In genomic region chr4:94175553-94176260, GRCh38 we compare ENCODE assay signal across 15 cellular contexts. TPM values are rescaled to one million over a fixed set of nuclear protein-coding genes. Genes with fewer than 3 reads are reported as not detected.
A peak's percentile ranks its signal among the peaks of the same experiment; 100 is the strongest.
DNase-seq lines count a peak whose midpoint lies in the region; ATAC-seq, FAIRE-seq and TF ChIP-seq lines count a peak whose summit lies in the region.
"Had no signal": no experiment of that assay in that cellular context is flagged by ENCODE, and none has a peak within 500 bp of the region (broad histone marks: within the 10 kb centered on the region; RNA-seq: fewer than 3 reads in every experiment).

No MANE protein-coding gene starts in this region.

- H3K4me3 ChIP-seq in HepG2 (replicated peaks in 1 of 3; ENCODE audit: insufficient read depth in 1 of 3, low read depth in 2 of 3, low read length in 3 of 3) (no peak overlapping the region), right lobe of liver (no peak overlapping the region), Karpas-422 (ENCODE audit: low read length) (no peak overlapping the region), psoas muscle (no peak overlapping the region), foreskin fibroblast (ENCODE audit: low read depth in 1 of 2, low read length in 2 of 2) (no peak overlapping the region), GM23248 (no peak overlapping the region)
- H3K4me3 ChIP-seq: BLaER1 treated with 17β-estradiol and CSF1 and Interleukin-3, amounts not matched to agents 10 nM and 100 nM had no signal

- intact Hi-C loops in HepG2 (cut with micrococcal nuclease; ENCODE audit: unreplicated experiment), result no loop called here
- intact Hi-C loops in right lobe of liver (cut with DNase I), result no loop called here
- intact Hi-C loops in psoas muscle (cut with DNase I), result no loop called here

- TF ChIP-seq EP300 in HepG2 (IDR thresholded peaks at IDR 0.05; ENCODE audit: low read depth in 2 of 2, low read length in 2 of 2) (no peak), HepG2 (CRISPR knock-in tag; IDR thresholded peaks at IDR 0.05; ENCODE audit: borderline replicate concordance) (no peak)

- no peaks in the 10 kb centered on the region for H3F3A ChIP-seq in GM23248 (ENCODE audit: insufficient read depth)

- TF ChIP-seq POLR2A in HepG2 (IDR thresholded peaks at IDR 0.05; ENCODE audit: insufficient read depth in 1 of 2, low read depth in 2 of 2, low read length in 2 of 2) (no peak), right lobe of liver (IDR thresholded peaks at IDR 0.05) (no peak)

- H3K79me2 ChIP-seq in HepG2 (ENCODE audit: insufficient read depth, low read length), result no peaks in the 10 kb centered on the region
- no peaks in the 10 kb centered on the region for H3K79me2 ChIP-seq in Karpas-422 (ENCODE audit: low read length)
- H3K79me2 ChIP-seq in GM23248 (ENCODE audit: insufficient read depth), result no peaks in the 10 kb centered on the region

- H3K27me3 ChIP-seq in HepG2 (ENCODE audit: control insufficient read depth in 1 of 2, insufficient read depth in 2 of 2, low read length in 2 of 2) (no peaks in the 10 kb centered on the region), right lobe of liver (no peaks in the 10 kb centered on the region), Karpas-422 (ENCODE audit: low read length) (no peaks in the 10 kb centered on the region), psoas muscle (ENCODE audit: insufficient read depth in 3 of 3, low read length in 2 of 3) (peaks cover 0 to 4% (median 3%) of the 10 kb centered on the region in 3 donors), GM23248 (replicated peaks; ENCODE audit: insufficient read depth) (no peaks in the 10 kb centered on the region)
- H3K27me3 ChIP-seq: BLaER1 treated with 17β-estradiol and CSF1 and Interleukin-3, amounts not matched to agents 10 nM and 100 nM had no signal

- H3K9me2 ChIP-seq in Karpas-422 (replicated peaks; ENCODE audit: insufficient read depth, low read length), result no peaks in the 10 kb centered on the region
- H3K9me2 ChIP-seq in GM23248 (ENCODE audit: insufficient read depth), result no peaks in the 10 kb centered on the region

- ATAC-seq in HepG2 (no peak), right lobe of liver (no peak), psoas muscle (no peak)

- H3K9me3 ChIP-seq in HepG2 (ENCODE audit: low read length) (no peaks in the 10 kb centered on the region), right lobe of liver (no peaks in the 10 kb centered on the region), Karpas-422 (ENCODE audit: low read length) (0 out of 2 replicates have a peak, but pooled peaks cover 4% of the 10 kb centered on the region), psoas muscle (no peaks in the 10 kb centered on the region), GM23248 (ENCODE audit: low read depth) (no peaks in the 10 kb centered on the region)

- no peak for TF ChIP-seq RAD21 in HepG2 (CRISPR knock-in tag; IDR thresholded peaks at IDR 0.05)

- 12% methylated on average over 6 of the region's 6 CpGs for WGBS in HepG2 (ENCODE audit: low lambda C conversion rate)
- WGBS in right lobe of liver (ENCODE audit: insufficient coverage, low coverage, low lambda C conversion rate, missing lambda C conversion rate), result 25% methylated on average over 6 of the region's 6 CpGs
- 64 to 84% (median 76%) methylated on average over 6 of the region's 6 CpGs for WGBS in psoas muscle, 3 donors
- 15 to 24% methylated on average over 6 of the region's 6 CpGs for WGBS in GM23248 (ENCODE audit: low coverage in 1 of 2, low lambda C conversion rate in 2 of 2, missing lambda C conversion rate in 2 of 2), 2 experiments

- DNase-seq in HepG2 (ENCODE audit: low spot score) (no peak), right lobe of liver (no peak), Karpas-422 (peak; percentile 20), iPS-NIHi7 (ENCODE audit: extremely low spot score) (peak; percentile 11), psoas muscle (no peak), GM19239 (ENCODE audit: insufficient read length, low spot score) (no peak), foreskin fibroblast (no peak), GM23248 (no peak)
- DNase-seq: ACHN; CD4-positive, CD25-positive, alpha-beta regulatory T cell; DMS53; HCEC 1CT; HFFc6 had no signal

- TF ChIP-seq CTCF in HepG2 (CRISPR knock-in tag; IDR thresholded peaks at IDR 0.05) (no peak), right lobe of liver (IDR thresholded peaks at IDR 0.05) (no peak), psoas muscle (IDR thresholded peaks at IDR 0.05) (no peak), foreskin fibroblast (IDR thresholded peaks at IDR 0.05; ENCODE audit: low read depth, low read length) (no peak)

- no peak overlapping the region for H2AFZ ChIP-seq in HepG2 (ENCODE audit: low read length)
- H2AFZ ChIP-seq in Karpas-422 (ENCODE audit: low read length), result no peak overlapping the region
- no peak overlapping the region for H2AFZ ChIP-seq in GM23248

- H3K27ac ChIP-seq in HepG2 (ENCODE audit: extremely low read length, insufficient read depth, low read length), result no peak overlapping the region
- no peak overlapping the region for H3K27ac ChIP-seq in right lobe of liver
- H3K27ac ChIP-seq in Karpas-422 (ENCODE audit: low read length), result no peak overlapping the region
- no peak overlapping the region for H3K27ac ChIP-seq in psoas muscle
- no peak overlapping the region for H3K27ac ChIP-seq in GM23248
- H3K27ac ChIP-seq: BLaER1 treated with 17β-estradiol and CSF1 and Interleukin-3, amounts not matched to agents 10 nM and 100 nM had no signal

- POLR2A ChIA-PET in HepG2 (lab: Yijun Ruan, JAX), result no interaction called here

- FAIRE-seq in HepG2 (lab: Jason Lieb, UNC) (no peak), GM19239 (lab: Jason Lieb, UNC) (no peak)
- FAIRE-seq: GM18507 had no signal

- H4K20me1 ChIP-seq in HepG2 (ENCODE audit: insufficient read depth, low read length) (no peaks in the 10 kb centered on the region), Karpas-422 (ENCODE audit: insufficient read depth, low read depth, low read length) (no peaks in the 10 kb centered on the region), GM23248 (ENCODE audit: insufficient read depth) (no peaks in the 10 kb centered on the region)
- H4K20me1 ChIP-seq: BLaER1 treated with 17β-estradiol and CSF1 and Interleukin-3, amounts not matched to agents 10 nM and 100 nM had no signal

- H3K9ac ChIP-seq in HepG2 (ENCODE audit: insufficient read depth, low read depth, low read length) (no peak overlapping the region), Karpas-422 (ENCODE audit: low read length) (no peak overlapping the region), GM23248 (no peak overlapping the region)
- H3K9ac ChIP-seq: BLaER1 treated with 17β-estradiol and CSF1 and Interleukin-3, amounts not matched to agents 10 nM and 100 nM had no signal

- CTCF ChIA-PET in HepG2 (lab: Yijun Ruan, JAX; ENCODE audit: low intra/inter-chr PET ratio, low total read pairs), result no interaction called here

- in situ Hi-C loops in HepG2 (cut with HindIII; ENCODE audit: extremely low pct_ligation_motif_present, low pct_unique_long_range_greater_than_20kb) (no loop called here), GM23248 (cut with MboI) (no loop called here)

- H3K4me1 ChIP-seq in HepG2 (ENCODE audit: insufficient read depth, low read length) (no peaks in the 10 kb centered on the region), right lobe of liver (no peaks in the 10 kb centered on the region), Karpas-422 (ENCODE audit: low read length) (no peaks in the 10 kb centered on the region), psoas muscle (no peaks in the 10 kb centered on the region), GM23248 (ENCODE audit: insufficient read depth) (no peaks in the 10 kb centered on the region)
- H3K4me1 ChIP-seq: BLaER1 treated with 17β-estradiol and CSF1 and Interleukin-3, amounts not matched to agents 10 nM and 100 nM had no signal

- no peaks in the 10 kb centered on the region for H3K36me3 ChIP-seq in HepG2 (replicated peaks in 1 of 2; ENCODE audit: control insufficient read depth in 1 of 2, insufficient read depth in 2 of 2, low read length in 2 of 2)
- no peaks in the 10 kb centered on the region for H3K36me3 ChIP-seq in right lobe of liver
- H3K36me3 ChIP-seq in Karpas-422 (ENCODE audit: insufficient read depth, low read length), result no peaks in the 10 kb centered on the region
- H3K36me3 ChIP-seq in psoas muscle (ENCODE audit: insufficient read depth in 1 of 2, low read depth in 1 of 2), result no peaks in the 10 kb centered on the region
- H3K36me3 ChIP-seq in GM23248 (ENCODE audit: low read depth), result no peaks in the 10 kb centered on the region
- H3K36me3 ChIP-seq: BLaER1 treated with 17β-estradiol and CSF1 and Interleukin-3, amounts not matched to agents 10 nM and 100 nM had no signal

- no TSS peak for BruUV-seq in HepG2 (replicated peaks; lab: Mats Ljungman, UMichigan)

- H3K4me2 ChIP-seq in HepG2 (ENCODE audit: low read depth, low read length) (no peak overlapping the region), Karpas-422 (ENCODE audit: low read depth, low read length, poor library complexity, severe bottlenecking) (no peak overlapping the region), GM23248 (ENCODE audit: unreplicated experiment) (no peak overlapping the region)
- H3K4me2 ChIP-seq: BLaER1 treated with 17β-estradiol and CSF1 and Interleukin-3, amounts not matched to agents 10 nM and 100 nM had no signal

RNA-seq across cellular contexts. Expression of gene SMARCAD1, which starts 32.0 kb away (rescaled TPM):
- total RNA-seq in HepG2 (2016; rRNA removed; fragmentation: Illumina TruSeq; extraction: Trizol) (35.9 and 52.8 TPM in 2 replicates), right lobe of liver (10 to 100 TPM in 3 of 6 experiments, 1 to 10 TPM in 3; 7.2 to 10.4 (median 9.6) TPM), psoas muscle (10 to 100 TPM in 1 of 4 donors, 1 to 10 TPM in 3; 7.9 to 10.5 (median 8.8) TPM)
- total RNA-seq in HepG2 (2016; cell fraction: cytosol; rRNA removed; fragmentation: Illumina TruSeq; extraction: Trizol; ENCODE audit: low read depth), result 3.1 and 5.0 TPM in 2 replicates
- 35.6 and 51.2 TPM in 2 replicates for total RNA-seq in HepG2 (2016; cell fraction: insoluble cytoplasmic fraction; rRNA removed; fragmentation: Illumina TruSeq; extraction: Trizol)
- total RNA-seq in HepG2 (2016; cell fraction: membrane; rRNA removed; fragmentation: Illumina TruSeq; extraction: Trizol), result 7.0 and 9.5 TPM in 2 replicates
- 51.3 and 53.6 TPM in 2 replicates for total RNA-seq in HepG2 (2016; cell fraction: nucleus; rRNA removed; fragmentation: Illumina TruSeq; extraction: Trizol)
- polyA plus RNA-seq in HepG2 (2011; rRNA removed) (14.4 and 18.2 TPM in 2 replicates), psoas muscle (1 to 10 TPM; 5.0 to 9.3 (median 8.1) TPM), GM23248 (2016; fragmentation: Nextera tagmentation; extraction: Ambion mirVana) (12.2 and 14.1 TPM in 2 replicates)
- polyA plus RNA-seq in HepG2 (2011; cell fraction: cytosol; rRNA removed), result 5.0 and 8.5 TPM in 2 replicates
- 17.9 and 20.5 TPM in 2 replicates for polyA plus RNA-seq in HepG2 (2011; cell fraction: nucleus; rRNA removed)
- 13.0 and 15.0 TPM in 2 replicates for polyA plus RNA-seq in HepG2 (2012)
- 0.44 and 0.62 TPM in 2 replicates for polyA plus RNA-seq in HepG2 (2016; cell fraction: cytosol; fragmentation: Illumina TruSeq; extraction: Trizol; ENCODE audit: low read depth)
- 31.9 and 32.0 TPM in 2 replicates for polyA plus RNA-seq in HepG2 (2016; cell fraction: insoluble cytoplasmic fraction; fragmentation: Illumina TruSeq; extraction: Trizol; ENCODE audit: low read depth)
- polyA plus RNA-seq in HepG2 (2016; cell fraction: membrane; fragmentation: Illumina TruSeq; extraction: Trizol; ENCODE audit: low read depth), result 1.9 and 2.1 TPM in 2 replicates
- 41.8 and 42.7 TPM in 2 replicates for polyA plus RNA-seq in HepG2 (2016; cell fraction: nucleus; fragmentation: Illumina TruSeq; extraction: Trizol; ENCODE audit: insufficient read depth, low read depth)
- polyA minus RNA-seq in HepG2 (2011; rRNA and poly(A)+ RNA removed; ENCODE audit: low replicate concordance), result 8.5 and 10.5 TPM in 2 replicates
- polyA minus RNA-seq in HepG2 (2011; cell fraction: cytosol; rRNA and poly(A)+ RNA removed), result 16.1 and 17.1 TPM in 2 replicates
- polyA minus RNA-seq in HepG2 (2011; cell fraction: nucleus; rRNA and poly(A)+ RNA removed), result 82.7 and 86.5 TPM in 2 replicates
- 44.6 and 76.7 TPM in 2 replicates for total RNA-seq in Karpas-422 (2014; rRNA removed; shearing (Covaris generic); ENCODE audit: low replicate concordance)
- total RNA-seq in GM23248 (2014; rRNA removed; shearing (Covaris generic)), result 24.0 and 26.3 TPM in 2 replicates

Comparison
In these comparisons a context has a peak if more than half of its experiments do, and no peak if none do; other contexts are left out.
1. DNase-seq: peak in Karpas-422 (single experiment) and iPS-NIHi7 (single experiment); none in HepG2 (single experiment), right lobe of liver (0 of 3), psoas muscle (0 of 2), GM19239 (single experiment), foreskin fibroblast (0 of 2) and GM23248 (single experiment).